Comparison of ENCODE assay signal across 8 cellular contexts in the genomic region with DNA sequence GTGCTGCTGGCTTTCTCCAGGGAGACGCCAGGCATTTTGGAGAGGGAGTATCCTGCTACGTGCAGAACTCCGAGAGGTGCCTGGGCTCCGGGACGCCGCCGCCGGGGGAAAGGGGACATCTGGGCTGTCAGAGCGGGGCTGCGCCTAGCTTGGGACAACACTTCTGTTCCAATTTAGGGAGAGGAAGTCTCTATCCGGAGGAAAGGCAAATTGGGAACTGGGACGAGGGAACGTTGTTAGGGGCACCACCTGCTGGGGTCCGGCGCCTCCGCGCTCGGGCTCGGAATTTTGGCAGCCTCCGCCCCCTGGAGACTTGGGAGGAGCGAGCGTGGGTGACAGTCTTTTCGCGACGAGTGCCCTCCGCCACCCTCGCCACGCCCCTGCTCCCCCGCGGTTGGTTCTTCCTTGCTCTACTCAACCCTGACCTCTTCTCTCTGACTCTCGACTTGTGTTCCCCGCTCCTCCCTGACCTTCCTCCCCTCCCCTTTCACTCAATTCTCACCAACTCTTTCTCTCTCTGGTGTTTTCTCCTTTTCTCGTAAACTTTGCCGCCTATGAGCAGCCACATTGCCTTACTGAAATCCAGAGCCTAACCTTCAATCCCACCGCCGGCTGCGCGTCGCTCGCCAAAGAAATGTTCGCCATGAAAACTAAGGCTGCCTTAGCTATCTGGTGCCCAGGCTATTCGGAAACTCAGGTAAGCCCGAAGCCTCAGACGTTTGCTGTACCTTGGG. TPM values are rescaled to one million over a fixed set of nuclear protein-coding genes. Genes with fewer than 3 reads are reported as not detected.
DNase-seq lines count a peak whose midpoint lies in the region; ATAC-seq, FAIRE-seq and TF ChIP-seq lines count a peak whose summit lies in the region.

No MANE protein-coding gene starts in this region.

- 9% methylated on average over 44 of the region's 44 CpGs for WGBS in GM12878 (ENCODE audit: insufficient coverage, insufficient replicate concordance, low lambda C conversion rate, missing lambda C conversion rate)

- no peak for TF ChIP-seq RAD21 in GM12878 (IDR thresholded peaks at IDR 0.05; ENCODE audit: insufficient read depth, low read depth, low read length)

- POLR2A ChIA-PET in GM12878 (lab: Charles Lee): no interaction called here

- BruUV-seq in GM12878 (replicated peaks; lab: Mats Ljungman, UMichigan): no TSS peak

- H3K4me3 Mint-ChIP-seq in CD4-positive, CD25-positive, alpha-beta regulatory T cell: peak overlapping the region; percentile 62 to 89 (median 86)
- H3K4me3 Mint-ChIP-seq in T-helper 2 cell treated with Interferon-gamma antibody and Interleukin-4, amounts not matched to agents 5 μg/mL and 100 μg/mL, for 36 hours: peak overlapping the region; percentile 89

- SMC1A ChIA-PET in GM12878 (lab: Charles Lee; ENCODE audit: uncharacterized antibody, unreplicated experiment): interaction anchor here (1.3 kb wide), 1 partner anchor 19 kb away, joined by 4 read pairs; the partner anchor contains the start of gene WDR36

- CTCF ChIA-PET in GM12878 (lab: Yijun Ruan, JAX): no interaction called here

- H3K9me3 ChIP-seq in CD4-positive, CD25-positive, alpha-beta regulatory T cell (ENCODE audit: control insufficient read depth in 2 of 2, low read length in 2 of 2): peaks cover 0 to 3% of the 10 kb centered on the region in 2 experiments
- no peaks in the 10 kb centered on the region for H3K9me3 ChIP-seq in GM12878 (replicated peaks; ENCODE audit: control insufficient read depth, insufficient read depth, low read length)

- TF ChIP-seq CTCF in GM12878 (IDR thresholded peaks at IDR 0.05 in 2 of 3, conservative IDR thresholded peaks at IDR 0.05 in 1 of 3; ENCODE audit: control insufficient read depth in 2 of 3, extremely low read depth in 1 of 3, insufficient read depth in 1 of 3, low read depth in 3 of 3, low read length in 3 of 3): no peak

- peak overlapping the region; percentile 71 for H3K4me3 ChIP-seq in CD4-positive, CD25-positive, alpha-beta regulatory T cell (ENCODE audit: low read depth, low read length)
- peak overlapping the region; percentile 55; the same call in 1 of the 2 replicates for H3K4me3 ChIP-seq in GM12878

- H2AFZ ChIP-seq in GM12878 (ENCODE audit: control insufficient read depth, low read depth, low read length): peak overlapping the region; percentile 49

- peak; percentile 26 to 46 (median 30) for DNase-seq in CD4-positive, CD25-positive, alpha-beta regulatory T cell
- DNase-seq in HuH-7 (ENCODE audit: low spot score) (peak; percentile 18), GM12878 (ENCODE audit: low read depth, low spot score) (no peak), iPS-NIHi7 (ENCODE audit: extremely low spot score) (peak; percentile 75), NCI-H1436 (lab: John Stamatoyannopoulos, UW) (no peak)
- peak; percentile 72 for DNase-seq in T-helper 2 cell treated with Interferon-gamma antibody and Interleukin-4, amounts not matched to agents 5 μg/mL and 100 μg/mL, for 36 hours (ENCODE audit: low spot score)
- peak; percentile 10 to 48 for DNase-seq in stimulated activated CD4-positive, alpha-beta T cell treated with anti-CD3 and anti-CD28 coated beads, Interleukin-15, amount 100 ng/mL, for 1 hour (ENCODE audit: low read depth in 1 of 2, low spot score in 1 of 2)

- no peak for FAIRE-seq in GM12878 (lab: Jason Lieb, UNC)

- no peaks in the 10 kb centered on the region for H3K36me3 ChIP-seq in CD4-positive, CD25-positive, alpha-beta regulatory T cell (ENCODE audit: control insufficient read depth, insufficient read depth, low read length)
- H3K36me3 ChIP-seq in GM12878 (ENCODE audit: control insufficient read depth in 2 of 2, insufficient read depth in 2 of 2, low read length in 1 of 2): no peaks in the 10 kb centered on the region

- RAD21 ChIA-PET in GM12878 (lab: Charles Lee; ENCODE audit: unreplicated experiment): no interaction called here

- peaks cover 60% of the 10 kb centered on the region for H3K27me3 ChIP-seq in CD4-positive, CD25-positive, alpha-beta regulatory T cell (ENCODE audit: control insufficient read depth, insufficient read depth, low read length)
- peaks cover 9 to 37% of the 10 kb centered on the region in 2 experiments for H3K27me3 ChIP-seq in GM12878 (replicated peaks in 1 of 2; ENCODE audit: control insufficient read depth in 2 of 2, insufficient read depth in 2 of 2, low read length in 1 of 2)

- H3K27me3 Mint-ChIP-seq in CD4-positive, CD25-positive, alpha-beta regulatory T cell: peaks cover 82% of the 10 kb centered on the region
- peaks cover 76% of the 10 kb centered on the region for H3K27me3 Mint-ChIP-seq in T-helper 2 cell treated with Interferon-gamma antibody and Interleukin-4, amounts not matched to agents 5 μg/mL and 100 μg/mL, for 36 hours (ENCODE audit: low read depth)

- no peak overlapping the region for H3K27ac ChIP-seq in CD4-positive, CD25-positive, alpha-beta regulatory T cell (ENCODE audit: insufficient read depth, low read length, poor library complexity, severe bottlenecking)
- no peak overlapping the region for H3K27ac ChIP-seq in GM12878 (ENCODE audit: control insufficient read depth, insufficient read depth)

- H3K9me3 Mint-ChIP-seq in CD4-positive, CD25-positive, alpha-beta regulatory T cell: peaks cover 0 to 2% (median 0%) of the 10 kb centered on the region in 7 donors
- H3K9me3 Mint-ChIP-seq in T-helper 2 cell treated with Interferon-gamma antibody and Interleukin-4, amounts not matched to agents 5 μg/mL and 100 μg/mL, for 36 hours: no peaks in the 10 kb centered on the region

- H4K20me1 ChIP-seq in GM12878 (ENCODE audit: control insufficient read depth, insufficient read depth): no peaks in the 10 kb centered on the region; the same call in 1 of the 2 replicates

- ATAC-seq in CD4-positive, CD25-positive, alpha-beta regulatory T cell (ENCODE audit: low read depth in 2 of 2): peak; percentile 50 to 76
- ATAC-seq in GM21515 (IDR thresholded peaks at IDR 0.05; ENCODE audit: unreplicated experiment) (peak; percentile 71), GM12878 (peak; percentile 69)

- no peak overlapping the region for H3K27ac Mint-ChIP-seq in CD4-positive, CD25-positive, alpha-beta regulatory T cell
- H3K27ac Mint-ChIP-seq in T-helper 2 cell treated with Interferon-gamma antibody and Interleukin-4, amounts not matched to agents 5 μg/mL and 100 μg/mL, for 36 hours: no peak overlapping the region

- TF ChIP-seq POLR2A in GM12878 (IDR thresholded peaks at IDR 0.05; ENCODE audit: low read depth, low read length): no peak

- H3K79me2 ChIP-seq in GM12878 (ENCODE audit: control insufficient read depth, insufficient read depth, low read length): no peaks in the 10 kb centered on the region

- in situ Hi-C loops in GM12878 (cut with MboI): no loop called here

- peaks cover 21% of the 10 kb centered on the region for H3K4me1 ChIP-seq in CD4-positive, CD25-positive, alpha-beta regulatory T cell (ENCODE audit: control insufficient read depth, insufficient read depth, low read length, poor library complexity, severe bottlenecking)
- H3K4me1 ChIP-seq in GM12878 (ENCODE audit: control insufficient read depth, insufficient read depth, low read length): no peaks in the 10 kb centered on the region; the same call in 1 of the 2 replicates

- TF ChIP-seq EP300 in GM12878 (IDR thresholded peaks at IDR 0.05; ENCODE audit: borderline replicate concordance in 1 of 2, control insufficient read depth in 1 of 2, low read depth in 2 of 2, low read length in 2 of 2): no peak

- no peak overlapping the region for H3K9ac ChIP-seq in GM12878 (ENCODE audit: control insufficient read depth, insufficient read depth, low read length)

- H3K4me2 ChIP-seq in GM12878 (ENCODE audit: control insufficient read depth, insufficient read depth): peak overlapping the region; percentile 85

- intact Hi-C loops in GM12878 (cut with micrococcal nuclease; ENCODE audit: unreplicated experiment): no loop called here

- no peaks in the 10 kb centered on the region for H3K36me3 Mint-ChIP-seq in CD4-positive, CD25-positive, alpha-beta regulatory T cell
- no peaks in the 10 kb centered on the region for H3K36me3 Mint-ChIP-seq in T-helper 2 cell treated with Interferon-gamma antibody and Interleukin-4, amounts not matched to agents 5 μg/mL and 100 μg/mL, for 36 hours (ENCODE audit: low read depth)

- peaks cover 6 to 24% (median 13%) of the 10 kb centered on the region in 4 donors for H3K4me1 Mint-ChIP-seq in CD4-positive, CD25-positive, alpha-beta regulatory T cell
- peaks cover 17% of the 10 kb centered on the region for H3K4me1 Mint-ChIP-seq in T-helper 2 cell treated with Interferon-gamma antibody and Interleukin-4, amounts not matched to agents 5 μg/mL and 100 μg/mL, for 36 hours (ENCODE audit: low read depth)

RNA-seq across cellular contexts. Expression of gene TSLP, which starts 1.6 kb away (rescaled TPM):
- not detected for total RNA-seq in CD4-positive, CD25-positive, alpha-beta regulatory T cell
- polyA plus RNA-seq in CD4-positive, CD25-positive, alpha-beta regulatory T cell: not detected
- not detected in 2 replicates for total RNA-seq in GM12878 (2013; cell fraction: nucleolus; rRNA removed)
- total RNA-seq in GM12878 (2014; rRNA removed) (not detected in 2 replicates), GM12878 (2014; rRNA removed; fragmentation: Illumina TruSeq; extraction: Trizol) (not detected in 2 replicates), GM12878 (2021) (not detected in 2 replicates)
- not detected for polyA plus RNA-seq in GM12878 (2011; ENCODE audit: low read depth)
- polyA plus RNA-seq in GM12878 (2011; rRNA removed) (not detected in 2 replicates), GM12878 (2014; fragmentation: Illumina TruSeq; extraction: Trizol) (not detected in 2 replicates), GM12878 (2014; fragmentation: Nextera tagmentation; extraction: Ambion mirVana) (under 1 TPM in 1 of 2 experiments, not detected in 1; 0.05 TPM), GM12878 (2014; rRNA removed) (0.32 TPM in 1 of 2 replicates, not detected in the other), GM12878 (2016; fragmentation: Nextera tagmentation; extraction: Ambion mirVana) (not detected)
- not detected in 2 replicates for polyA plus RNA-seq in GM12878 (2011; cell fraction: cytosol; rRNA removed)
- not detected in 2 replicates for polyA plus RNA-seq in GM12878 (2011; cell fraction: nucleus; rRNA removed)
- not detected in 2 replicates for polyA plus RNA-seq in GM12878 (2012)
- not detected in 2 replicates for polyA minus RNA-seq in GM12878 (2011; rRNA and poly(A)+ RNA removed)
- polyA minus RNA-seq in GM12878 (2011; cell fraction: cytosol; rRNA and poly(A)+ RNA removed): not detected in 2 replicates
- not detected in 2 replicates for polyA minus RNA-seq in GM12878 (2011; cell fraction: nucleus; rRNA and poly(A)+ RNA removed)

RNA-seq across cellular contexts. Expression of gene WDR36, which starts 19.0 kb away (rescaled TPM):
- 24.4 TPM for total RNA-seq in CD4-positive, CD25-positive, alpha-beta regulatory T cell
- 10 to 100 TPM; 15.5 to 25.5 (median 18.7) TPM for polyA plus RNA-seq in CD4-positive, CD25-positive, alpha-beta regulatory T cell
- 107 and 108 TPM in 2 replicates for total RNA-seq in GM12878 (2013; cell fraction: nucleolus; rRNA removed)
- total RNA-seq in GM12878 (2014; rRNA removed) (53.8 and 60.1 TPM in 2 replicates), GM12878 (2014; rRNA removed; fragmentation: Illumina TruSeq; extraction: Trizol) (46.4 and 48.2 TPM in 2 replicates), GM12878 (2021) (45.9 and 49.5 TPM in 2 replicates)
- polyA plus RNA-seq in GM12878 (2011; ENCODE audit: low read depth): 11.0 TPM
- polyA plus RNA-seq in GM12878 (2011; rRNA removed) (58.8 and 82.1 TPM in 2 replicates), GM12878 (2014; fragmentation: Illumina TruSeq; extraction: Trizol) (36.5 and 37.5 TPM in 2 replicates), GM12878 (2014; fragmentation: Nextera tagmentation; extraction: Ambion mirVana) (10 to 100 TPM; 13.3 to 22.5 TPM), GM12878 (2014; rRNA removed) (25.5 and 26.2 TPM in 2 replicates), GM12878 (2016; fragmentation: Nextera tagmentation; extraction: Ambion mirVana) (10 to 100 TPM; 55.0 to 61.8 TPM)
- polyA plus RNA-seq in GM12878 (2011; cell fraction: cytosol; rRNA removed): 20.8 and 21.3 TPM in 2 replicates
- 46.9 and 48.9 TPM in 2 replicates for polyA plus RNA-seq in GM12878 (2011; cell fraction: nucleus; rRNA removed)
- 12.0 and 17.6 TPM in 2 replicates for polyA plus RNA-seq in GM12878 (2012)
- 69.2 and 87.6 TPM in 2 replicates for polyA minus RNA-seq in GM12878 (2011; rRNA and poly(A)+ RNA removed)
- 24.9 and 34.3 TPM in 2 replicates for polyA minus RNA-seq in GM12878 (2011; cell fraction: cytosol; rRNA and poly(A)+ RNA removed)
- polyA minus RNA-seq in GM12878 (2011; cell fraction: nucleus; rRNA and poly(A)+ RNA removed): 80.3 and 130 TPM in 2 replicates

Comparison
In these comparisons a context has a peak if more than half of its experiments do, and no peak if none do; other contexts are left out.
1. DNase-seq: peak in CD4-positive, CD25-positive, alpha-beta regulatory T cell (3 of 3), HuH-7 (single experiment), T-helper 2 cell treated with Interferon-gamma antibody and Interleukin-4, amounts not matched to agents 5 μg/mL and 100 μg/mL, for 36 hours (single experiment), iPS-NIHi7 (single experiment) and stimulated activated CD4-positive, alpha-beta T cell treated with anti-CD3 and anti-CD28 coated beads, Interleukin-15, amount 100 ng/mL, for 1 hour (2 of 2); none in GM12878 (single experiment) and NCI-H1436 (single experiment).
2. Peak in every context shown above with its lines, with median percentiles within 50 percentile points of each other: ATAC-seq.